Comparison of ENCODE assay signal across 1 cellular context in the genomic region with DNA sequence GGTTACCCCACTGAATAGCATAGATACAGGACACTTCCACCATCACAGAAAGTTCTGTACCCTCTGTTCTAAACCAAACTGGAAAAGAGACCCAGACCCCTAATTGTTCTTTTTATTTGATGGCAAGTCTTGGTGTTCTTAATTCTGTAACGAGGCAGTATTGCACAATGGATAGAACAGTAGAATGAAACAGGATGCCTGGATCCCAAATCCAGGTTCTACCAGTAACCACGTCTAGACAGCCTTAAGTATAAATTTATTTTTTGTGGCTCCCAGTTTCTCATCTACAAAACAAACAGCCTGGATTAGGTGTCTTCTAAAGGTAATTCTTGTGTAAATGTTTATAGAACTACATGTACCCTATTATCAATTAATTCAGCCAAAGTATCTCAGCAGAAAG.
TF ChIP-seq lines count a peak whose summit lies in the region.

No MANE protein-coding gene starts in this region.

TF ChIP-seq in GM23338, 12 proteins besides CTCF, POLR2A, EP300 and RAD21 (continued from another document):
- TF ChIP-seq, protein P1, sequence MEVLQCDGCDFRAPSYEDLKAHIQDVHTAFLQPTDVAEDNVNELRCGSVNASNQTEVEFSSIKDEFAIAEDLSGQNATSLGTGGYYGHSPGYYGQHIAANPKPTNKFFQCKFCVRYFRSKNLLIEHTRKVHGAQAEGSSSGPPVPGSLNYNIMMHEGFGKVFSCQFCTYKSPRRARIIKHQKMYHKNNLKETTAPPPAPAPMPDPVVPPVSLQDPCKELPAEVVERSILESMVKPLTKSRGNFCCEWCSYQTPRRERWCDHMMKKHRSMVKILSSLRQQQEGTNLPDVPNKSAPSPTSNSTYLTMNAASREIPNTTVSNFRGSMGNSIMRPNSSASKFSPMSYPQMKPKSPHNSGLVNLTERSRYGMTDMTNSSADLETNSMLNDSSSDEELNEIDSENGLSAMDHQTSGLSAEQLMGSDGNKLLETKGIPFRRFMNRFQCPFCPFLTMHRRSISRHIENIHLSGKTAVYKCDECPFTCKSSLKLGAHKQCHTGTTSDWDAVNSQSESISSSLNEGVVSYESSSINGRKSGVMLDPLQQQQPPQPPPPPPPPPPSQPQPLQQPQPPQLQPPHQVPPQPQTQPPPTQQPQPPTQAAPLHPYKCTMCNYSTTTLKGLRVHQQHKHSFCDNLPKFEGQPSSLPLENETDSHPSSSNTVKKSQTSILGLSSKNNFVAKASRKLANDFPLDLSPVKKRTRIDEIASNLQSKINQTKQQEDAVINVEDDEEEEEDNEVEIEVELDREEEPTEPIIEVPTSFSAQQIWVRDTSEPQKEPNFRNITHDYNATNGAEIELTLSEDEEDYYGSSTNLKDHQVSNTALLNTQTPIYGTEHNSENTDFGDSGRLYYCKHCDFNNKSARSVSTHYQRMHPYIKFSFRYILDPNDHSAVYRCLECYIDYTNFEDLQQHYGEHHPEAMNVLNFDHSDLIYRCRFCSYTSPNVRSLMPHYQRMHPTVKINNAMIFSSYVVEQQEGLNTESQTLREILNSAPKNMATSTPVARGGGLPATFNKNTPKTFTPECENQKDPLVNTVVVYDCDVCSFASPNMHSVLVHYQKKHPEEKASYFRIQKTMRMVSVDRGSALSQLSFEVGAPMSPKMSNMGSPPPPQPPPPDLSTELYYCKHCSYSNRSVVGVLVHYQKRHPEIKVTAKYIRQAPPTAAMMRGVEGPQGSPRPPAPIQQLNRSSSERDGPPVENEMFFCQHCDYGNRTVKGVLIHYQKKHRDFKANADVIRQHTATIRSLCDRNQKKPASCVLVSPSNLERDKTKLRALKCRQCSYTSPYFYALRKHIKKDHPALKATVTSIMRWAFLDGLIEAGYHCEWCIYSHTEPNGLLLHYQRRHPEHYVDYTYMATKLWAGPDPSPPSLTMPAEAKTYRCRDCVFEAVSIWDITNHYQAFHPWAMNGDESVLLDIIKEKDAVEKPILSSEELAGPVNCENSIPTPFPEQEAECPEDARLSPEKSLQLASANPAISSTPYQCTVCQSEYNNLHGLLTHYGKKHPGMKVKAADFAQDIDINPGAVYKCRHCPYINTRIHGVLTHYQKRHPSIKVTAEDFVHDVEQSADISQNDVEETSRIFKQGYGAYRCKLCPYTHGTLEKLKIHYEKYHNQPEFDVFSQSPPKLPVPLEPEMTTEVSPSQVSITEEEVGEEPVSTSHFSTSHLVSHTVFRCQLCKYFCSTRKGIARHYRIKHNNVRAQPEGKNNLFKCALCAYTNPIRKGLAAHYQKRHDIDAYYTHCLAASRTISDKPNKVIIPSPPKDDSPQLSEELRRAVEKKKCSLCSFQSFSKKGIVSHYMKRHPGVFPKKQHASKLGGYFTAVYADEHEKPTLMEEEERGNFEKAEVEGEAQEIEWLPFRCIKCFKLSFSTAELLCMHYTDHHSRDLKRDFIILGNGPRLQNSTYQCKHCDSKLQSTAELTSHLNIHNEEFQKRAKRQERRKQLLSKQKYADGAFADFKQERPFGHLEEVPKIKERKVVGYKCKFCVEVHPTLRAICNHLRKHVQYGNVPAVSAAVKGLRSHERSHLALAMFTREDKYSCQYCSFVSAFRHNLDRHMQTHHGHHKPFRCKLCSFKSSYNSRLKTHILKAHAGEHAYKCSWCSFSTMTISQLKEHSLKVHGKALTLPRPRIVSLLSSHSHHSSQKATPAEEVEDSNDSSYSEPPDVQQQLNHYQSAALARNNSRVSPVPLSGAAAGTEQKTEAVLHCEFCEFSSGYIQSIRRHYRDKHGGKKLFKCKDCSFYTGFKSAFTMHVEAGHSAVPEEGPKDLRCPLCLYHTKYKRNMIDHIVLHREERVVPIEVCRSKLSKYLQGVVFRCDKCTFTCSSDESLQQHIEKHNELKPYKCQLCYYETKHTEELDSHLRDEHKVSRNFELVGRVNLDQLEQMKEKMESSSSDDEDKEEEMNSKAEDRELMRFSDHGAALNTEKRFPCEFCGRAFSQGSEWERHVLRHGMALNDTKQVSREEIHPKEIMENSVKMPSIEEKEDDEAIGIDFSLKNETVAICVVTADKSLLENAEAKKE (CRISPR knock-in tag; IDR thresholded peaks at IDR 0.05) = no peak
- TF ChIP-seq NANOG (IDR thresholded peaks at IDR 0.05; ENCODE audit: borderline replicate concordance) (no peak), POLR2AphosphoS5 (IDR thresholded peaks at IDR 0.05; ENCODE audit: low read depth) (no peak), JUNB (IDR thresholded peaks at IDR 0.05; ENCODE audit: unreplicated experiment) (no peak), STAT1 (IDR thresholded peaks at IDR 0.05; ENCODE audit: unreplicated experiment) (no peak), CREB1 (CRISPR knock-in tag; IDR thresholded peaks at IDR 0.05; ENCODE audit: low read depth) (no peak), ZNF331 (CRISPR knock-in tag; IDR thresholded peaks at IDR 0.05; ENCODE audit: low read depth) (no peak)
